In the genomic region with DNA sequence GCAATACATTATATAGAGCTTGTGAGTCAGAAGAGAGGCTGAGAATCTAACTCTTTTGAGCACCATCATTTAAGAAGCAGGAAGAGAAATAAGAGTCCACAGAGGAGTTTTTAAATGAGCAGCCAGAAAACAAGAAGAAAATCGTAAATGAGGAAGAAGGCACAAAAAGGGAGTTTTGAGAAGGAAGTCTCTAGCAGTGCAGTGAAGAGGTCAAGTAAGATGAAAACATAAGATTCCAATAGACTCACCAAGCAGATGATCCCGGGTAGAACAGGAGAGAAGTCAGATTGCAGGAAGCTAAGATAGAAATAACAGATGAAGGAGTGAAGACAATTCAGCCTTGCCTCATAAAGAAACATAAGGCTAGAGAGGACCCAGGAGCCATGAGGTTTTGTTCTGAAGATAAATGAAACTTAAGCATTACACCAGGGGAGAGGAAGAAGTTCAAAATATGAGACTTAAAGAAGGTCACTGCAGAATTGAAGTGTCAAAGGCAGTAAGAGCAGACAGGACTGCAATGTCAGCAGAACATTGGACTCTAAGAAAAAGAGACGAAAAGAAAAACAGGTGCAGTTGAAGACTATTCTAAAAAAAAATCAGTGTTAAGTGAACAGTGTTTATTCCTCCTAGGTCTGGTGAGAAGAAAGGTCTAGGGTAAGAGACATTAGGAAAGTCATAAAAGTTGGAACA, we compare ENCODE assay signal across 1 cellular context.
TF ChIP-seq lines count a peak whose summit lies in the region.

No MANE protein-coding gene starts in this region.

TF ChIP-seq in K562, 482 proteins besides CTCF, POLR2A, EP300 and RAD21:
- TF ChIP-seq HOXB6 (CRISPR knock-in tag; IDR thresholded peaks at IDR 0.05; ENCODE audit: borderline replicate concordance) (no peak), ZNF316 (IDR thresholded peaks at IDR 0.05) (peak; percentile 36; the same call in 1 of the 2 replicates), THRAP3 (IDR thresholded peaks at IDR 0.05; ENCODE audit: borderline replicate concordance) (no peak)
TF ChIP-seq in K562: peak in this region for 1.
